8 cellular contexts compared by ENCODE assay signal in genomic region chr7:152998440-152998839, GRCh38.
"Had no signal": no experiment of that assay in that cellular context is flagged by ENCODE, and none has a peak within 500 bp of the region (broad histone marks: within the 10 kb centered on the region; RNA-seq: fewer than 3 reads in every experiment).

No MANE protein-coding gene starts in this region.

- DNase-seq: GM23248, GOT3, H7, HFFc6, KBM-7 had no signal

- H3K27ac ChIP-seq: GM23248, HL-60, KMS-11 had no signal

- H3K36me3 ChIP-seq: HAP-1 had no signal

- H3K4me3 ChIP-seq: GM23248, HAP-1 had no signal
